Comparison of ENCODE assay signal across 28 cellular contexts in genomic region chr4:123159479-123159878, GRCh38.
"Had no signal": no experiment of that assay in that cellular context is flagged by ENCODE, and none has a peak within 500 bp of the region (broad histone marks: within the 10 kb centered on the region; RNA-seq: fewer than 3 reads in every experiment).

No MANE protein-coding gene starts in this region.

- FAIRE-seq: pancreas, small intestine had no signal

- H3K27ac Mint-ChIP-seq: activated naive CD8-positive, alpha-beta T cell; brain; memory B cell; nephron progenitor cell; stimulated activated effector memory CD8-positive, alpha-beta T cell treated with anti-CD3 and anti-CD28 coated beads, Interleukin-12 subunit alpha, Interleukin-12 subunit beta, amount 100 ng/mL, for 72 hours; type B pancreatic cell had no signal

- H3K4me1 ChIP-seq: heart left ventricle, pancreas, prostate gland, sigmoid colon, uterus had no signal

- H3K9me3 Mint-ChIP-seq: effector memory CD8-positive, alpha-beta T cell; immature natural killer cell; memory B cell; nephron progenitor cell; stimulated activated effector memory CD8-positive, alpha-beta T cell treated with anti-CD3 and anti-CD28 coated beads, Interleukin-12 subunit alpha, Interleukin-12 subunit beta, amount 100 ng/mL, for 72 hours; stimulated activated naive CD8-positive, alpha-beta T cell treated with anti-CD3 and anti-CD28 coated beads, Interleukin-15, amount 100 ng/mL, for 72 hours; type B pancreatic cell had no signal

- H3K36me3 ChIP-seq: heart left ventricle, pancreas, prostate gland, sigmoid colon, uterus had no signal

- H3K9me3 ChIP-seq: heart left ventricle, pancreas, prostate gland, sigmoid colon, uterus had no signal

- H3K4me3 ChIP-seq: heart left ventricle, pancreas, prostate gland, sigmoid colon, uterus had no signal

- H3K36me3 Mint-ChIP-seq: immature natural killer cell; stimulated activated effector memory CD8-positive, alpha-beta T cell treated with anti-CD3 and anti-CD28 coated beads, Interleukin-12 subunit alpha, Interleukin-12 subunit beta, amount 100 ng/mL, for 72 hours had no signal

- ATAC-seq: effector memory CD8-positive, alpha-beta T cell; esophagus mucosa; heart left ventricle; pancreas; stimulated activated effector memory CD8-positive, alpha-beta T cell treated with anti-CD3 and anti-CD28 coated beads, Interleukin-12 subunit alpha, Interleukin-12 subunit beta, amount 100 ng/mL, for 72 hours; stimulated activated naive CD8-positive, alpha-beta T cell treated with anti-CD3 and anti-CD28 coated beads, Interleukin-15, amount 100 ng/mL, for 72 hours had no signal

- H3K27ac ChIP-seq: heart left ventricle, pancreas, prostate gland, sigmoid colon, uterus had no signal

- H3K4me3 Mint-ChIP-seq: activated naive CD8-positive, alpha-beta T cell; brain; effector memory CD8-positive, alpha-beta T cell; immature natural killer cell; memory B cell; nephron progenitor cell; stimulated activated effector memory CD8-positive, alpha-beta T cell treated with anti-CD3 and anti-CD28 coated beads, Interleukin-12 subunit alpha, Interleukin-12 subunit beta, amount 100 ng/mL, for 72 hours; stimulated activated naive CD8-positive, alpha-beta T cell treated with anti-CD3 and anti-CD28 coated beads, Interleukin-15, amount 100 ng/mL, for 72 hours; type B pancreatic cell had no signal

- DNase-seq: activated CD4-positive, alpha-beta T cell treated with anti-CD3 and anti-CD28 coated beads for 1 hour; activated effector memory CD4-positive, alpha-beta T cell treated with Interleukin-2 at 50 U/mL for 16 hours; activated naive CD4-positive, alpha-beta T cell treated with Interleukin-2 at 50 U/mL for 16 hours; activated T-cell treated with anti-CD3 and anti-CD28 coated beads for 4 hours; aorta; cortex of kidney; effector memory CD8-positive, alpha-beta T cell; foreskin fibroblast; heart left ventricle; hypothalamus; immature natural killer cell; nephron progenitor cell; pancreas; retina; sigmoid colon; small intestine; stimulated activated CD4-positive, alpha-beta T cell treated with anti-CD3 and anti-CD28 coated beads, Interleukin-4, amount 100 ng/mL, for 24 hours; stimulated activated naive CD8-positive, alpha-beta T cell treated with anti-CD3 and anti-CD28 coated beads, Interleukin-15, amount 100 ng/mL, for 72 hours; substantia nigra; T-helper 2 cell; uterus had no signal

- H3K27me3 Mint-ChIP-seq: activated naive CD8-positive, alpha-beta T cell; brain; effector memory CD8-positive, alpha-beta T cell; memory B cell; stimulated activated naive CD8-positive, alpha-beta T cell treated with anti-CD3 and anti-CD28 coated beads, Interleukin-15, amount 100 ng/mL, for 72 hours; type B pancreatic cell had no signal

- H3K4me1 Mint-ChIP-seq: brain; immature natural killer cell; nephron progenitor cell; stimulated activated effector memory CD8-positive, alpha-beta T cell treated with anti-CD3 and anti-CD28 coated beads, Interleukin-12 subunit alpha, Interleukin-12 subunit beta, amount 100 ng/mL, for 72 hours; stimulated activated naive CD8-positive, alpha-beta T cell treated with anti-CD3 and anti-CD28 coated beads, Interleukin-15, amount 100 ng/mL, for 72 hours had no signal

- H3K27me3 ChIP-seq: heart left ventricle, pancreas, sigmoid colon, uterus had no signal
